8 cellular contexts compared by ENCODE assay signal in the genomic region with DNA sequence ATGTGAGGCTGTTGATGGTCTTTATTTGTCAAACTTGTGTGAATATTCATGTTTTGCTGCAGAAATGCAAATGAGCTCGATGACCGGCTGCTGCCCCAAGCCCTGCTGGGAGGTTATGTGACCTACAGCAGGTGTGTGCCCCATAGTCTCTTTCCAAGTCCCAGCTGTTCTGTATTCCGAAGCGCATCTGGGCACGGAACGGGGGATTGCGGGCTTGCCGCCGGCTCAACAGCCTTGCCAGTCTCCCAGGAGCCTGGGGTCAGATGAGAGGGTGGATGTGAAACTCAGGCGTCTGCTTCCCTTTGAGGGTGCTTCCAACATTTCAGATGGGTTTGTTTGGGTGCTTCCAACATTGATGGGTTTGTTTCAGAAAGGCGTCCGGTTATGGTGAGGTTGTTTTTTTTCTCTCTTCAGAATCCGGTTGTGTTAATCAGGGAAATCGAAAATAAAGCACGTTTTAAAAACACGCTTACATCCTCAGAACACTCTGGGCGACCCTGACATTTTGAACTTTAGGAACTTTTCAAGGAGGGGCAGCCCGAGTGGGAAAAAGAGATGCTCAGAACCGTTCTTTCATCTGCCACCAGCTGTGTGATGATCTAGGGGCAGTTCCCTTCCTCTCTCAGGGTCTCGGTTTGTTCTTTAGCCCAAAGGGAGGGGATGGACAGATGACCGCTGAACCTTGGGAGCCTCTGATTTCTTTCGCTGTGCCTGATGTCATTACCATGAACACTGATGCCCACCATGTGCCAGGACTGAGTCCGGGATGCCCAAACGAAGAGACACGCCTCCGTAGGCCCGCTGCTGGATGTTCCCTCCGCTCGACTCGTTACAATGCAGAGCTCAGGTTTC. TPM values are rescaled to one million over a fixed set of nuclear protein-coding genes. Genes with fewer than 3 reads are reported as not detected.
DNase-seq lines count a peak whose midpoint lies in the region; ATAC-seq, FAIRE-seq and TF ChIP-seq lines count a peak whose summit lies in the region.

No MANE protein-coding gene starts in this region.

- no peak overlapping the region for H3K4ac ChIP-seq in mesendoderm (ENCODE audit: low read depth, low read length)

- no peak overlapping the region for H2AK5ac ChIP-seq in mesendoderm (ENCODE audit: low read length)

- peak overlapping the region; percentile 65 for H3K4me2 ChIP-seq in HCT116 (ENCODE audit: low read length)
- peak overlapping the region; percentile 20 for H3K4me2 ChIP-seq in mesendoderm (ENCODE audit: low read length)

- H4K20me1 ChIP-seq in HCT116 (ENCODE audit: insufficient read depth), result no peaks in the 10 kb centered on the region

- H3K4me3 ChIP-seq in ACC112 (ENCODE audit: low read depth, low read length), result peak overlapping the region; percentile 68
- H3K4me3 ChIP-seq in HCT116 (replicated peaks in 1 of 2; ENCODE audit: low read depth in 1 of 2, low read length in 2 of 2), result peak overlapping the region in 1 of 2 experiments; percentile 27; a peak in 3 of 4 replicates
- no peak overlapping the region for H3K4me3 ChIP-seq in mesendoderm (ENCODE audit: low read length)

- no peak overlapping the region for H2BK120ac ChIP-seq in mesendoderm (ENCODE audit: low read depth, low read length)

- DNase-seq in HCT116 (ENCODE audit: low read depth, low spot score), result no peak
- peak; percentile 3 for DNase-seq in mesendoderm
- DNase-seq in NCI-H2081 (lab: John Stamatoyannopoulos, UW), result no peak
- no peak for DNase-seq in GM19239 (ENCODE audit: insufficient read length, low spot score)
- DNase-seq in occipital lobe (lab: John Stamatoyannopoulos, UW), result no peak
- DNase-seq in NCI-H345 treated with DMSO at 0.1 percent for 48 hours (lab: John Stamatoyannopoulos, UW; ENCODE audit: unreplicated experiment), result no peak

- H3K4me1 ChIP-seq in ACC112 (ENCODE audit: control insufficient read depth, insufficient read depth, low read length, unreplicated experiment) (peaks cover 4% of the 10 kb centered on the region), HCT116 (ENCODE audit: control insufficient read depth in 1 of 2, insufficient read depth in 2 of 2, low read length in 2 of 2) (peaks cover 5 to 24% of the 10 kb centered on the region in 2 experiments; a peak in 3 of 4 replicates), mesendoderm (ENCODE audit: control insufficient read depth, low read depth, low read length) (no peaks in the 10 kb centered on the region)

- no peak for FAIRE-seq in GM19239 (lab: Jason Lieb, UNC)

- H3K36me3 ChIP-seq in ACC112 (ENCODE audit: insufficient read depth, low read length) (no peaks in the 10 kb centered on the region), HCT116 (ENCODE audit: control insufficient read depth in 1 of 2, insufficient read depth in 2 of 2, low read length in 2 of 2) (no peaks in the 10 kb centered on the region), mesendoderm (ENCODE audit: control insufficient read depth, insufficient read depth, low read length) (no peaks in the 10 kb centered on the region)

- CTCF ChIA-PET in HCT116 (lab: Charles Lee), result interaction anchor here (0.6 to 2.6 kb wide), 26 partner anchors 8 to 927 kb away, joined by 3 to 23 read pairs (median 4); a partner anchor contains a TSS

- RAD21 ChIA-PET in HCT116 (lab: Charles Lee; ENCODE audit: low non-redundant PET in 1 of 2, low total read pairs in 2 of 2, uncharacterized antibody in 2 of 2, unreplicated experiment in 2 of 2), result interaction anchor here (1.4 to 2.0 kb wide), 2 partner anchors 27 kb away, joined by 6 to 10 read pairs; no protein-coding TSS in a partner anchor

- H3K56ac ChIP-seq in mesendoderm (ENCODE audit: low read length), result no peak overlapping the region

- H3K23ac ChIP-seq in mesendoderm (ENCODE audit: low read length), result no peak overlapping the region

- no peak for TF ChIP-seq POLR2A in HCT116 (IDR thresholded peaks at IDR 0.05; ENCODE audit: borderline replicate concordance, extremely low read depth, insufficient read depth, insufficient read length)

- no peak for ATAC-seq in HCT116

- TF ChIP-seq RAD21 in HCT116 (IDR thresholded peaks at IDR 0.05; ENCODE audit: low read depth), result no peak

- no peaks in the 10 kb centered on the region for H3K36me3 Mint-ChIP-seq in activated naive CD4-positive, alpha-beta T cell treated with anti-CD3 and anti-CD28 coated beads, Interleukin-2, amount 50 U/mL, for 24 hours

- H2AFZ ChIP-seq in ACC112 (ENCODE audit: low read length, unreplicated experiment) (no peak overlapping the region), HCT116 (ENCODE audit: low read depth, low read length, poor library complexity, severe bottlenecking) (no peak overlapping the region)

- intact Hi-C loops in HCT116 (cut with micrococcal nuclease), result loop anchor here (1.0 to 10.0 kb wide), 3 partner anchors 28 to 395 kb away; no protein-coding TSS in a partner anchor

- no peak overlapping the region for H3K27ac Mint-ChIP-seq in activated naive CD4-positive, alpha-beta T cell treated with anti-CD3 and anti-CD28 coated beads, Interleukin-2, amount 50 U/mL, for 24 hours

- BruUV-seq in HCT116 (replicated peaks; lab: Mats Ljungman, UMichigan), result no TSS peak

- peak overlapping the region; percentile 87 for H3K4me3 Mint-ChIP-seq in activated naive CD4-positive, alpha-beta T cell treated with anti-CD3 and anti-CD28 coated beads, Interleukin-2, amount 50 U/mL, for 24 hours

- no CpG with 5 or more reads among the region's 30 CpGs for WGBS in mesendoderm (ENCODE audit: extremely low coverage, insufficient coverage, low lambda C conversion rate)

- POLR2A ChIA-PET in HCT116 (lab: Charles Lee), result interaction anchor here (1.0 to 1.8 kb wide), 3 partner anchors 17 to 49 kb away, joined by 3 to 7 read pairs (median 3); no protein-coding TSS in a partner anchor

- H4K8ac ChIP-seq in mesendoderm (ENCODE audit: low read depth, low read length), result no peak overlapping the region

- H2BK15ac ChIP-seq in mesendoderm (replicated peaks; ENCODE audit: low read depth), result no peak overlapping the region

- no peaks in the 10 kb centered on the region for H3K9me3 ChIP-seq in HCT116 (ENCODE audit: control insufficient read depth in 1 of 2, insufficient read depth in 1 of 2, low read depth in 1 of 2, low read length in 2 of 2)

- peaks cover 12% of the 10 kb centered on the region for H3K27me3 Mint-ChIP-seq in activated naive CD4-positive, alpha-beta T cell treated with anti-CD3 and anti-CD28 coated beads, Interleukin-2, amount 50 U/mL, for 24 hours

- peaks cover 55% of the 10 kb centered on the region for H3K27me3 ChIP-seq in ACC112 (ENCODE audit: insufficient read depth, low read length)
- no peaks in the 10 kb centered on the region for H3K27me3 ChIP-seq in HCT116 (ENCODE audit: insufficient read depth, low read length)
- H3K27me3 ChIP-seq in mesendoderm (ENCODE audit: insufficient read depth, low read length, poor library complexity), result peaks cover 43% of the 10 kb centered on the region

- H3K9me3 Mint-ChIP-seq in activated naive CD4-positive, alpha-beta T cell treated with anti-CD3 and anti-CD28 coated beads, Interleukin-2, amount 50 U/mL, for 24 hours, result no peaks in the 10 kb centered on the region

- H3K79me2 ChIP-seq in ACC112 (ENCODE audit: control insufficient read depth, insufficient read depth, low read length, unreplicated experiment) (no peaks in the 10 kb centered on the region), HCT116 (ENCODE audit: insufficient read depth, low read length) (no peaks in the 10 kb centered on the region), mesendoderm (ENCODE audit: control insufficient read depth, insufficient read depth, low read length) (no peaks in the 10 kb centered on the region)

- no peaks in the 10 kb centered on the region for H3K9me2 ChIP-seq in HCT116 (ENCODE audit: insufficient read depth)

- no peak overlapping the region for H3K18ac ChIP-seq in mesendoderm (ENCODE audit: low read length)

- no peak for TF ChIP-seq CTCF in HCT116 (IDR thresholded peaks at IDR 0.05 in 2 of 3, conservative IDR thresholded peaks at IDR 0.05 in 1 of 3; ENCODE audit: borderline replicate concordance in 1 of 3, insufficient read depth in 1 of 3, low read depth in 2 of 3, low read length in 2 of 3)

- H3K9ac ChIP-seq in HCT116 (ENCODE audit: low read length) (peak overlapping the region; percentile 22), mesendoderm (ENCODE audit: low read length) (no peak overlapping the region)

- H2BK5ac ChIP-seq in mesendoderm (ENCODE audit: low read length), result no peak overlapping the region

- H3K27ac ChIP-seq in ACC112 (ENCODE audit: low read depth, low read length) (no peak overlapping the region), HCT116 (ENCODE audit: low read depth, low read length) (no peak overlapping the region), mesendoderm (ENCODE audit: low read depth, low read length) (no peak overlapping the region)

- peaks cover 18% of the 10 kb centered on the region for H3K4me1 Mint-ChIP-seq in activated naive CD4-positive, alpha-beta T cell treated with anti-CD3 and anti-CD28 coated beads, Interleukin-2, amount 50 U/mL, for 24 hours

- H3K79me1 ChIP-seq in mesendoderm (ENCODE audit: low read length), result no peaks in the 10 kb centered on the region

- H4K5ac ChIP-seq in mesendoderm (ENCODE audit: low read length), result no peak overlapping the region

TF ChIP-seq in HCT116, 20 proteins besides CTCF, POLR2A, EP300 and RAD21 (continues in another document):
- TF ChIP-seq CBX3 (IDR thresholded peaks at IDR 0.05; ENCODE audit: low read depth) (no peak), TCF7L2 (IDR thresholded peaks at IDR 0.05; ENCODE audit: borderline replicate concordance, extremely low read depth, insufficient read depth, insufficient read length) (no peak)
- TF ChIP-seq, protein P1, sequence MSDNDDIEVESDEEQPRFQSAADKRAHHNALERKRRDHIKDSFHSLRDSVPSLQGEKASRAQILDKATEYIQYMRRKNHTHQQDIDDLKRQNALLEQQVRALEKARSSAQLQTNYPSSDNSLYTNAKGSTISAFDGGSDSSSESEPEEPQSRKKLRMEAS (IDR thresholded peaks at IDR 0.05), result no peak

RNA-seq across cellular contexts. Expression of a gene that starts 47.8 kb away (rescaled TPM):
- total RNA-seq in HCT116 (2021; ENCODE audit: unreplicated experiment) (131 TPM), occipital lobe (58.2 TPM)
- 51.8 and 75.7 TPM in 2 replicates for polyA plus RNA-seq in HCT116 (2012)
- polyA plus RNA-seq in mesendoderm (2013, experiment 1 of 2), result 70.9 TPM
- 68.9 TPM for polyA plus RNA-seq in mesendoderm (2013, experiment 2 of 2)
